Comparison of ENCODE assay signal across 1 cellular context in genomic region chr6:134691180-134691579, GRCh38.
TF ChIP-seq lines count a peak whose summit lies in the region.

No MANE protein-coding gene starts in this region.

TF ChIP-seq in GM23338, 12 proteins besides CTCF, POLR2A, EP300 and RAD21 (continued from another document):
- TF ChIP-seq, protein P1, sequence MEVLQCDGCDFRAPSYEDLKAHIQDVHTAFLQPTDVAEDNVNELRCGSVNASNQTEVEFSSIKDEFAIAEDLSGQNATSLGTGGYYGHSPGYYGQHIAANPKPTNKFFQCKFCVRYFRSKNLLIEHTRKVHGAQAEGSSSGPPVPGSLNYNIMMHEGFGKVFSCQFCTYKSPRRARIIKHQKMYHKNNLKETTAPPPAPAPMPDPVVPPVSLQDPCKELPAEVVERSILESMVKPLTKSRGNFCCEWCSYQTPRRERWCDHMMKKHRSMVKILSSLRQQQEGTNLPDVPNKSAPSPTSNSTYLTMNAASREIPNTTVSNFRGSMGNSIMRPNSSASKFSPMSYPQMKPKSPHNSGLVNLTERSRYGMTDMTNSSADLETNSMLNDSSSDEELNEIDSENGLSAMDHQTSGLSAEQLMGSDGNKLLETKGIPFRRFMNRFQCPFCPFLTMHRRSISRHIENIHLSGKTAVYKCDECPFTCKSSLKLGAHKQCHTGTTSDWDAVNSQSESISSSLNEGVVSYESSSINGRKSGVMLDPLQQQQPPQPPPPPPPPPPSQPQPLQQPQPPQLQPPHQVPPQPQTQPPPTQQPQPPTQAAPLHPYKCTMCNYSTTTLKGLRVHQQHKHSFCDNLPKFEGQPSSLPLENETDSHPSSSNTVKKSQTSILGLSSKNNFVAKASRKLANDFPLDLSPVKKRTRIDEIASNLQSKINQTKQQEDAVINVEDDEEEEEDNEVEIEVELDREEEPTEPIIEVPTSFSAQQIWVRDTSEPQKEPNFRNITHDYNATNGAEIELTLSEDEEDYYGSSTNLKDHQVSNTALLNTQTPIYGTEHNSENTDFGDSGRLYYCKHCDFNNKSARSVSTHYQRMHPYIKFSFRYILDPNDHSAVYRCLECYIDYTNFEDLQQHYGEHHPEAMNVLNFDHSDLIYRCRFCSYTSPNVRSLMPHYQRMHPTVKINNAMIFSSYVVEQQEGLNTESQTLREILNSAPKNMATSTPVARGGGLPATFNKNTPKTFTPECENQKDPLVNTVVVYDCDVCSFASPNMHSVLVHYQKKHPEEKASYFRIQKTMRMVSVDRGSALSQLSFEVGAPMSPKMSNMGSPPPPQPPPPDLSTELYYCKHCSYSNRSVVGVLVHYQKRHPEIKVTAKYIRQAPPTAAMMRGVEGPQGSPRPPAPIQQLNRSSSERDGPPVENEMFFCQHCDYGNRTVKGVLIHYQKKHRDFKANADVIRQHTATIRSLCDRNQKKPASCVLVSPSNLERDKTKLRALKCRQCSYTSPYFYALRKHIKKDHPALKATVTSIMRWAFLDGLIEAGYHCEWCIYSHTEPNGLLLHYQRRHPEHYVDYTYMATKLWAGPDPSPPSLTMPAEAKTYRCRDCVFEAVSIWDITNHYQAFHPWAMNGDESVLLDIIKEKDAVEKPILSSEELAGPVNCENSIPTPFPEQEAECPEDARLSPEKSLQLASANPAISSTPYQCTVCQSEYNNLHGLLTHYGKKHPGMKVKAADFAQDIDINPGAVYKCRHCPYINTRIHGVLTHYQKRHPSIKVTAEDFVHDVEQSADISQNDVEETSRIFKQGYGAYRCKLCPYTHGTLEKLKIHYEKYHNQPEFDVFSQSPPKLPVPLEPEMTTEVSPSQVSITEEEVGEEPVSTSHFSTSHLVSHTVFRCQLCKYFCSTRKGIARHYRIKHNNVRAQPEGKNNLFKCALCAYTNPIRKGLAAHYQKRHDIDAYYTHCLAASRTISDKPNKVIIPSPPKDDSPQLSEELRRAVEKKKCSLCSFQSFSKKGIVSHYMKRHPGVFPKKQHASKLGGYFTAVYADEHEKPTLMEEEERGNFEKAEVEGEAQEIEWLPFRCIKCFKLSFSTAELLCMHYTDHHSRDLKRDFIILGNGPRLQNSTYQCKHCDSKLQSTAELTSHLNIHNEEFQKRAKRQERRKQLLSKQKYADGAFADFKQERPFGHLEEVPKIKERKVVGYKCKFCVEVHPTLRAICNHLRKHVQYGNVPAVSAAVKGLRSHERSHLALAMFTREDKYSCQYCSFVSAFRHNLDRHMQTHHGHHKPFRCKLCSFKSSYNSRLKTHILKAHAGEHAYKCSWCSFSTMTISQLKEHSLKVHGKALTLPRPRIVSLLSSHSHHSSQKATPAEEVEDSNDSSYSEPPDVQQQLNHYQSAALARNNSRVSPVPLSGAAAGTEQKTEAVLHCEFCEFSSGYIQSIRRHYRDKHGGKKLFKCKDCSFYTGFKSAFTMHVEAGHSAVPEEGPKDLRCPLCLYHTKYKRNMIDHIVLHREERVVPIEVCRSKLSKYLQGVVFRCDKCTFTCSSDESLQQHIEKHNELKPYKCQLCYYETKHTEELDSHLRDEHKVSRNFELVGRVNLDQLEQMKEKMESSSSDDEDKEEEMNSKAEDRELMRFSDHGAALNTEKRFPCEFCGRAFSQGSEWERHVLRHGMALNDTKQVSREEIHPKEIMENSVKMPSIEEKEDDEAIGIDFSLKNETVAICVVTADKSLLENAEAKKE (CRISPR knock-in tag; IDR thresholded peaks at IDR 0.05): no peak
- TF ChIP-seq NANOG (IDR thresholded peaks at IDR 0.05; ENCODE audit: borderline replicate concordance): no peak
- TF ChIP-seq ZNF114 (CRISPR knock-in tag; IDR thresholded peaks at IDR 0.05): no peak
- TF ChIP-seq STAT1 (IDR thresholded peaks at IDR 0.05; ENCODE audit: unreplicated experiment): no peak
- no peak for TF ChIP-seq ZNF331 (CRISPR knock-in tag; IDR thresholded peaks at IDR 0.05; ENCODE audit: low read depth)
